Comparison of ENCODE assay signal across 1 cellular context in genomic region chr10:100373298-100374136, GRCh38.
TF ChIP-seq lines count a peak whose summit lies in the region.

No MANE protein-coding gene starts in this region.

TF ChIP-seq in HepG2, 621 proteins besides CTCF, POLR2A, EP300 and RAD21 (continued from another document and continues in another):
- TF ChIP-seq, protein P1, sequence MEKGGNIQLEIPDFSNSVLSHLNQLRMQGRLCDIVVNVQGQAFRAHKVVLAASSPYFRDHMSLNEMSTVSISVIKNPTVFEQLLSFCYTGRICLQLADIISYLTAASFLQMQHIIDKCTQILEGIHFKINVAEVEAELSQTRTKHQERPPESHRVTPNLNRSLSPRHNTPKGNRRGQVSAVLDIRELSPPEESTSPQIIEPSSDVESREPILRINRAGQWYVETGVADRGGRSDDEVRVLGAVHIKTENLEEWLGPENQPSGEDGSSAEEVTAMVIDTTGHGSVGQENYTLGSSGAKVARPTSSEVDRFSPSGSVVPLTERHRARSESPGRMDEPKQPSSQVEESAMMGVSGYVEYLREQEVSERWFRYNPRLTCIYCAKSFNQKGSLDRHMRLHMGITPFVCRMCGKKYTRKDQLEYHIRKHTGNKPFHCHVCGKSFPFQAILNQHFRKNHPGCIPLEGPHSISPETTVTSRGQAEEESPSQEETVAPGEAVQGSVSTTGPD (CRISPR knock-in tag; IDR thresholded peaks at IDR 0.05): no peak; the same call in 1 of the 2 replicates
- TF ChIP-seq ZBTB42 (CRISPR knock-in tag; IDR thresholded peaks at IDR 0.05): no peak
- peak; percentile 37 for TF ChIP-seq PTBP1 (IDR thresholded peaks at IDR 0.05; ENCODE audit: low read depth, low read length, poor library complexity, severe bottlenecking)
- TF ChIP-seq ZSCAN31 (CRISPR knock-in tag; IDR thresholded peaks at IDR 0.05; ENCODE audit: low read depth): peak; percentile 78; the same call in 1 of the 2 replicates
- TF ChIP-seq IRX3 (CRISPR knock-in tag; IDR thresholded peaks at IDR 0.05; ENCODE audit: borderline replicate concordance, low read depth): no peak
- TF ChIP-seq MATR3 (CRISPR knock-in tag; IDR thresholded peaks at IDR 0.05): no peak
- TF ChIP-seq ZNF746 (CRISPR knock-in tag; IDR thresholded peaks at IDR 0.05): peak; percentile 62
- TF ChIP-seq, protein P2, sequence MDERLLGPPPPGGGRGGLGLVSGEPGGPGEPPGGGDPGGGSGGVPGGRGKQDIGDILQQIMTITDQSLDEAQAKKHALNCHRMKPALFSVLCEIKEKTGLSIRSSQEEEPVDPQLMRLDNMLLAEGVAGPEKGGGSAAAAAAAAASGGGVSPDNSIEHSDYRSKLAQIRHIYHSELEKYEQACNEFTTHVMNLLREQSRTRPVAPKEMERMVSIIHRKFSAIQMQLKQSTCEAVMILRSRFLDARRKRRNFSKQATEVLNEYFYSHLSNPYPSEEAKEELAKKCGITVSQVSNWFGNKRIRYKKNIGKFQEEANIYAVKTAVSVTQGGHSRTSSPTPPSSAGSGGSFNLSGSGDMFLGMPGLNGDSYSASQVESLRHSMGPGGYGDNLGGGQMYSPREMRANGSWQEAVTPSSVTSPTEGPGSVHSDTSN (CRISPR knock-in tag; IDR thresholded peaks at IDR 0.05): no peak
- 0 out of 2 replicates have a peak, but pooled peaks have one; percentile 27 for TF ChIP-seq ZBTB20 (CRISPR knock-in tag; IDR thresholded peaks at IDR 0.05; ENCODE audit: borderline replicate concordance, low read depth)
- TF ChIP-seq NR2C2 (CRISPR knock-in tag; IDR thresholded peaks at IDR 0.05; ENCODE audit: borderline replicate concordance): no peak; the same call in 1 of the 2 replicates
- TF ChIP-seq RXRB (CRISPR knock-in tag; IDR thresholded peaks at IDR 0.05; ENCODE audit: borderline replicate concordance): peak; percentile 99
- TF ChIP-seq SOX5 (CRISPR knock-in tag; IDR thresholded peaks at IDR 0.05; ENCODE audit: borderline replicate concordance): peak; percentile 65; the same call in 1 of the 2 replicates
- TF ChIP-seq ZNF768 (CRISPR knock-in tag; IDR thresholded peaks at IDR 0.05): 0 out of 2 replicates have a peak, but pooled peaks have one; percentile 24
- TF ChIP-seq ZNF816 (CRISPR knock-in tag; IDR thresholded peaks at IDR 0.05; ENCODE audit: borderline replicate concordance): no peak
- TF ChIP-seq, protein P3, sequence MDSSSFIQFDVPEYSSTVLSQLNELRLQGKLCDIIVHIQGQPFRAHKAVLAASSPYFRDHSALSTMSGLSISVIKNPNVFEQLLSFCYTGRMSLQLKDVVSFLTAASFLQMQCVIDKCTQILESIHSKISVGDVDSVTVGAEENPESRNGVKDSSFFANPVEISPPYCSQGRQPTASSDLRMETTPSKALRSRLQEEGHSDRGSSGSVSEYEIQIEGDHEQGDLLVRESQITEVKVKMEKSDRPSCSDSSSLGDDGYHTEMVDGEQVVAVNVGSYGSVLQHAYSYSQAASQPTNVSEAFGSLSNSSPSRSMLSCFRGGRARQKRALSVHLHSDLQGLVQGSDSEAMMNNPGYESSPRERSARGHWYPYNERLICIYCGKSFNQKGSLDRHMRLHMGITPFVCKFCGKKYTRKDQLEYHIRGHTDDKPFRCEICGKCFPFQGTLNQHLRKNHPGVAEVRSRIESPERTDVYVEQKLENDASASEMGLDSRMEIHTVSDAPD (CRISPR knock-in tag; IDR thresholded peaks at IDR 0.05): no peak
- no peak for TF ChIP-seq ZNF790 (CRISPR knock-in tag; IDR thresholded peaks at IDR 0.05; ENCODE audit: borderline replicate concordance)
- TF ChIP-seq ZNF615 (CRISPR knock-in tag; IDR thresholded peaks at IDR 0.05; ENCODE audit: borderline replicate concordance): no peak
- no peak for TF ChIP-seq EEA1 (CRISPR knock-in tag; IDR thresholded peaks at IDR 0.05; ENCODE audit: borderline replicate concordance)
- TF ChIP-seq ZFP82 (CRISPR knock-in tag; IDR thresholded peaks at IDR 0.05; ENCODE audit: borderline replicate concordance): no peak
- 0 out of 2 replicates have a peak, but pooled peaks have one; percentile 3 for TF ChIP-seq MAFF (IDR thresholded peaks at IDR 0.05; ENCODE audit: low read depth, low read length)
- TF ChIP-seq SOX13 (IDR thresholded peaks at IDR 0.05): no peak
- TF ChIP-seq SOX13 (CRISPR knock-in tag; conservative IDR thresholded peaks at IDR 0.05 in 1 of 2, IDR thresholded peaks at IDR 0.05 in 1 of 2): peak in 1 of 2 experiments; percentile 59; a peak in 1 of 4 replicates
- no peak for TF ChIP-seq HIVEP1 (CRISPR knock-in tag; IDR thresholded peaks at IDR 0.05)
- TF ChIP-seq MED13 (CRISPR knock-in tag; IDR thresholded peaks at IDR 0.05): peak; percentile 78
- TF ChIP-seq CENPBD1 (CRISPR knock-in tag; IDR thresholded peaks at IDR 0.05; ENCODE audit: borderline replicate concordance, low read depth): no peak
- TF ChIP-seq ZNF235 (CRISPR knock-in tag; IDR thresholded peaks at IDR 0.05; ENCODE audit: borderline replicate concordance): no peak
- peak; percentile 65 for TF ChIP-seq HDAC2 (CRISPR knock-in tag; IDR thresholded peaks at IDR 0.05)
- TF ChIP-seq, protein P4, sequence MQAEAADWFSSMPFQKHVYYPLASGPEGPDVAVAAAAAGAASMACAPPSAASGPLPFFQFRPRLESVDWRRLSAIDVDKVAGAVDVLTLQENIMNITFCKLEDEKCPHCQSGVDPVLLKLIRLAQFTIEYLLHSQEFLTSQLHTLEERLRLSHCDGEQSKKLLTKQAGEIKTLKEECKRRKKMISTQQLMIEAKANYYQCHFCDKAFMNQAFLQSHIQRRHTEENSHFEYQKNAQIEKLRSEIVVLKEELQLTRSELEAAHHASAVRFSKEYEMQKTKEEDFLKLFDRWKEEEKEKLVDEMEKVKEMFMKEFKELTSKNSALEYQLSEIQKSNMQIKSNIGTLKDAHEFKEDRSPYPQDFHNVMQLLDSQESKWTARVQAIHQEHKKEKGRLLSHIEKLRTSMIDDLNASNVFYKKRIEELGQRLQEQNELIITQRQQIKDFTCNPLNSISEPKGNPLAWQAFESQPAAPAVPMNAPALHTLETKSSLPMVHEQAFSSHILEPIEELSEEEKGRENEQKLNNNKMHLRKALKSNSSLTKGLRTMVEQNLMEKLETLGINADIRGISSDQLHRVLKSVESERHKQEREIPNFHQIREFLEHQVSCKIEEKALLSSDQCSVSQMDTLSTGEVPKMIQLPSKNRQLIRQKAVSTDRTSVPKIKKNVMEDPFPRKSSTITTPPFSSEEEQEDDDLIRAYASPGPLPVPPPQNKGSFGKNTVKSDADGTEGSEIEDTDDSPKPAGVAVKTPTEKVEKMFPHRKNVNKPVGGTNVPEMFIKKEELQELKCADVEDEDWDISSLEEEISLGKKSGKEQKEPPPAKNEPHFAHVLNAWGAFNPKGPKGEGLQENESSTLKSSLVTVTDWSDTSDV (CRISPR knock-in tag; IDR thresholded peaks at IDR 0.05): no peak
- peak; percentile 54 for TF ChIP-seq ATF1 (CRISPR knock-in tag; IDR thresholded peaks at IDR 0.05)
- TF ChIP-seq, protein P5, sequence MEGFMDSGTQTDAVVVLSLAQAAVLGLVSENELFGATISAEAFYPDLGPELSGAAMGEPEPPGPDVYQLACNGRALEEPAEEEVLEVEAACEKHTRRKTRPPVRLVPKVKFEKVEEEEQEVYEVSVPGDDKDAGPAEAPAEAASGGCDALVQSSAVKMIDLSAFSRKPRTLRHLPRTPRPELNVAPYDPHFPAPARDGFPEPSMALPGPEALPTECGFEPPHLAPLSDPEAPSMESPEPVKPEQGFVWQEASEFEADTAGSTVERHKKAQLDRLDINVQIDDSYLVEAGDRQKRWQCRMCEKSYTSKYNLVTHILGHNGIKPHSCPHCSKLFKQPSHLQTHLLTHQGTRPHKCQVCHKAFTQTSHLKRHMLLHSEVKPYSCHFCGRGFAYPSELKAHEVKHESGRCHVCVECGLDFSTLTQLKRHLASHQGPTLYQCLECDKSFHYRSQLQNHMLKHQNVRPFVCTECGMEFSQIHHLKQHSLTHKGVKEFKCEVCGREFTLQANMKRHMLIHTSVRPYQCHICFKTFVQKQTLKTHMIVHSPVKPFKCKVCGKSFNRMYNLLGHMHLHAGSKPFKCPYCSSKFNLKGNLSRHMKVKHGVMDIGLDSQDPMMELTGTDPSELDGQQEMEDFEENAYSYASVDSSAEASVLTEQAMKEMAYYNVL (CRISPR knock-in tag; IDR thresholded peaks at IDR 0.05; ENCODE audit: borderline replicate concordance): peak; percentile 76; the same call in 1 of the 2 replicates
- TF ChIP-seq, protein P6, sequence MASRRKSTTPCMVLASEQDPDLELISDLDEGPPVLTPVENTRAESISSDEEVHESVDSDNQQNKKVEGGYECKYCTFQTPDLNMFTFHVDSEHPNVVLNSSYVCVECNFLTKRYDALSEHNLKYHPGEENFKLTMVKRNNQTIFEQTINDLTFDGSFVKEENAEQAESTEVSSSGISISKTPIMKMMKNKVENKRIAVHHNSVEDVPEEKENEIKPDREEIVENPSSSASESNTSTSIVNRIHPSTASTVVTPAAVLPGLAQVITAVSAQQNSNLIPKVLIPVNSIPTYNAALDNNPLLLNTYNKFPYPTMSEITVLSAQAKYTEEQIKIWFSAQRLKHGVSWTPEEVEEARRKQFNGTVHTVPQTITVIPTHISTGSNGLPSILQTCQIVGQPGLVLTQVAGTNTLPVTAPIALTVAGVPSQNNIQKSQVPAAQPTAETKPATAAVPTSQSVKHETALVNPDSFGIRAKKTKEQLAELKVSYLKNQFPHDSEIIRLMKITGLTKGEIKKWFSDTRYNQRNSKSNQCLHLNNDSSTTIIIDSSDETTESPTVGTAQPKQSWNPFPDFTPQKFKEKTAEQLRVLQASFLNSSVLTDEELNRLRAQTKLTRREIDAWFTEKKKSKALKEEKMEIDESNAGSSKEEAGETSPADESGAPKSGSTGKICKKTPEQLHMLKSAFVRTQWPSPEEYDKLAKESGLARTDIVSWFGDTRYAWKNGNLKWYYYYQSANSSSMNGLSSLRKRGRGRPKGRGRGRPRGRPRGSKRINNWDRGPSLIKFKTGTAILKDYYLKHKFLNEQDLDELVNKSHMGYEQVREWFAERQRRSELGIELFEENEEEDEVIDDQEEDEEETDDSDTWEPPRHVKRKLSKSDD (CRISPR knock-in tag; IDR thresholded peaks at IDR 0.05; ENCODE audit: low read depth): no peak
- TF ChIP-seq, protein P7, sequence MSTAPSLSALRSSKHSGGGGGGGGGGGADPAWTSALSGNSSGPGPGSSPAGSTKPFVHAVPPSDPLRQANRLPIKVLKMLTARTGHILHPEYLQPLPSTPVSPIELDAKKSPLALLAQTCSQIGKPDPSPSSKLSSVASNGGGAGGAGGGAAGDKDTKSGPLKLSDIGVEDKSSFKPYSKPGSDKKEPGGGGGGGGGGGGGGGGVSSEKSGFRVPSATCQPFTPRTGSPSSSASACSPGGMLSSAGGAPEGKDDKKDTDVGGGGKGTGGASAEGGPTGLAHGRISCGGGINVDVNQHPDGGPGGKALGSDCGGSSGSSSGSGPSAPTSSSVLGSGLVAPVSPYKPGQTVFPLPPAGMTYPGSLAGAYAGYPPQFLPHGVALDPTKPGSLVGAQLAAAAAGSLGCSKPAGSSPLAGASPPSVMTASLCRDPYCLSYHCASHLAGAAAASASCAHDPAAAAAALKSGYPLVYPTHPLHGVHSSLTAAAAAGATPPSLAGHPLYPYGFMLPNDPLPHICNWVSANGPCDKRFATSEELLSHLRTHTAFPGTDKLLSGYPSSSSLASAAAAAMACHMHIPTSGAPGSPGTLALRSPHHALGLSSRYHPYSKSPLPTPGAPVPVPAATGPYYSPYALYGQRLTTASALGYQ (CRISPR knock-in tag; IDR thresholded peaks at IDR 0.05): no peak
- no peak for TF ChIP-seq CREB3 (CRISPR knock-in tag; IDR thresholded peaks at IDR 0.05)
- peak; percentile 54; the same call in 1 of the 2 replicates for TF ChIP-seq ELF1 (CRISPR knock-in tag; IDR thresholded peaks at IDR 0.05)
- no peak for TF ChIP-seq ZNF460 (CRISPR knock-in tag; IDR thresholded peaks at IDR 0.05; ENCODE audit: borderline replicate concordance)
- TF ChIP-seq RFX1 (IDR thresholded peaks at IDR 0.05): no peak
- TF ChIP-seq ZFP41 (CRISPR knock-in tag; IDR thresholded peaks at IDR 0.05; ENCODE audit: borderline replicate concordance): no peak
- no peak for TF ChIP-seq ZNF20 (CRISPR knock-in tag; IDR thresholded peaks at IDR 0.05)
- peak; percentile 83 for TF ChIP-seq ZC3H13 (CRISPR knock-in tag; IDR thresholded peaks at IDR 0.05)
- no peak for TF ChIP-seq TEAD3 (CRISPR knock-in tag; optimal IDR thresholded peaks at IDR 0.05; ENCODE audit: borderline replicate concordance)
- TF ChIP-seq HCFC1 (IDR thresholded peaks at IDR 0.05; ENCODE audit: low read depth, low read length): no peak
- TF ChIP-seq, protein P8, sequence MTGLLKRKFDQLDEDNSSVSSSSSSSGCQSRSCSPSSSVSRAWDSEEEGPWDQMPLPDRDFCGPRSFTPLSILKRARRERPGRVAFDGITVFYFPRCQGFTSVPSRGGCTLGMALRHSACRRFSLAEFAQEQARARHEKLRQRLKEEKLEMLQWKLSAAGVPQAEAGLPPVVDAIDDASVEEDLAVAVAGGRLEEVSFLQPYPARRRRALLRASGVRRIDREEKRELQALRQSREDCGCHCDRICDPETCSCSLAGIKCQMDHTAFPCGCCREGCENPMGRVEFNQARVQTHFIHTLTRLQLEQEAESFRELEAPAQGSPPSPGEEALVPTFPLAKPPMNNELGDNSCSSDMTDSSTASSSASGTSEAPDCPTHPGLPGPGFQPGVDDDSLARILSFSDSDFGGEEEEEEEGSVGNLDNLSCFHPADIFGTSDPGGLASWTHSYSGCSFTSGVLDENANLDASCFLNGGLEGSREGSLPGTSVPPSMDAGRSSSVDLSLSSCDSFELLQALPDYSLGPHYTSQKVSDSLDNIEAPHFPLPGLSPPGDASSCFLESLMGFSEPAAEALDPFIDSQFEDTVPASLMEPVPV (CRISPR knock-in tag; IDR thresholded peaks at IDR 0.05): peak; percentile 91
- TF ChIP-seq THAP7 (CRISPR knock-in tag; IDR thresholded peaks at IDR 0.05): no peak
- TF ChIP-seq, protein P9, sequence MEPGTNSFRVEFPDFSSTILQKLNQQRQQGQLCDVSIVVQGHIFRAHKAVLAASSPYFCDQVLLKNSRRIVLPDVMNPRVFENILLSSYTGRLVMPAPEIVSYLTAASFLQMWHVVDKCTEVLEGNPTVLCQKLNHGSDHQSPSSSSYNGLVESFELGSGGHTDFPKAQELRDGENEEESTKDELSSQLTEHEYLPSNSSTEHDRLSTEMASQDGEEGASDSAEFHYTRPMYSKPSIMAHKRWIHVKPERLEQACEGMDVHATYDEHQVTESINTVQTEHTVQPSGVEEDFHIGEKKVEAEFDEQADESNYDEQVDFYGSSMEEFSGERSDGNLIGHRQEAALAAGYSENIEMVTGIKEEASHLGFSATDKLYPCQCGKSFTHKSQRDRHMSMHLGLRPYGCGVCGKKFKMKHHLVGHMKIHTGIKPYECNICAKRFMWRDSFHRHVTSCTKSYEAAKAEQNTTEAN (CRISPR knock-in tag; conservative IDR thresholded peaks at IDR 0.05): no peak
